2 cellular contexts compared by ENCODE assay signal in the genomic region with DNA sequence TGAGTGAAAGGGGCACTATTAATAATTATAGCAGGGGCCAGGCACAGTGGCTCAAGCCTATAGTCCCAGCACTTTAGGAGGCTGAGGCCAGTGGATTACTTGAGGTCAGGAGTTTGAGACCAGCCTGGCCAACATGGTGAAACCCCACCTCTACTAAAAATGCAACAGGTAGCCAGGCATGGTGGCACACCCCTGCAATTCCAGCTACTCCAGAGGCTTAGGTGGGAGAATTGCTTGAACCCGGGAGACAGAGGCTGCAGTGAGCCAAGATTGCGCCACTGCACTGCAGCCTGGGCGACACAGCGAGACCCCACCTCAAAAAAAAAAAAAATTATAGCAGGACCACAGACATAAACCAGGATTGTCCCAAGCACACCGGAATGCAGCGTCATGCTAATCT.
TF ChIP-seq lines count a peak whose summit lies in the region.

No MANE protein-coding gene starts in this region.

TF ChIP-seq in HEK293, 187 proteins besides CTCF, POLR2A, EP300 and RAD21:
- TF ChIP-seq SCRT2 (tag by site-specific recombination; IDR thresholded peaks at IDR 0.05) (peak; percentile 84), SCRT1 (tag by site-specific recombination; IDR thresholded peaks at IDR 0.05; ENCODE audit: borderline replicate concordance) (peak; percentile 81)

TF ChIP-seq in WTC11, 78 proteins besides CTCF, POLR2A, EP300 and RAD21:
- TF ChIP-seq ZNF121 (CRISPR knock-in tag; IDR thresholded peaks at IDR 0.05), result 0 out of 2 replicates have a peak, but pooled peaks have one; percentile 13
